In the genomic region with DNA sequence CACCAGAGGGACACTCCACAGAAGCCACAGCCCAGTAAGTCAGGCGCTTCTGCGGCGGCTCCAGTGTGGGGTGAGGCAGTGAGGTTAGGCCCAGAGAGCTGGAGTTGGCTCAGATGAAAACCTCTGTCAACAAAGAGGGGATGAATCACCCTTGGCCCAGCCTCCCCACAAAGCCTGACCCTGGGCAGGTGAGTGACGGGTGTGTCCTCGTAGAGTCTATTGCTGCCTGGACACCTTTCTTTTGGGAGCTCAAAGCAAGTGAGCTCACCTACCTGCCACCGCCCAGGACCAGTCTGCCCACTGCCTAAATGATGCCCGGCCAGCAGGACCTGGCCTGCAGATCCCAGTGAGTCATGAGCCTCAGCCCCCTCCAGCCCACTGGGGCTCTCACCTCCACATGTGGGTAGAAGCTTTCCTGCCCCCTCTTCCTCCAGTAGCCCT, we compare ENCODE assay signal across 14 cellular contexts. TPM values are rescaled to one million over a fixed set of nuclear protein-coding genes. Genes with fewer than 3 reads are reported as not detected.
A peak's percentile ranks its signal among the peaks of the same experiment; 100 is the strongest.
DNase-seq lines count a peak whose midpoint lies in the region; ATAC-seq and TF ChIP-seq lines count a peak whose summit lies in the region.
"Had no signal": no experiment of that assay in that cellular context is flagged by ENCODE, and none has a peak within 500 bp of the region (broad histone marks: within the 10 kb centered on the region; RNA-seq: fewer than 3 reads in every experiment).

No MANE protein-coding gene starts in this region.

- TF ChIP-seq CTCF in Caco-2 (IDR thresholded peaks at IDR 0.05; ENCODE audit: insufficient read depth in 1 of 2, low read depth in 1 of 2, low read length in 1 of 2, severe bottlenecking in 1 of 2, unreplicated experiment in 1 of 2) (no peak), IMR-90 (conservative IDR thresholded peaks at IDR 0.05; ENCODE audit: low read depth, low read length) (no peak), mammary epithelial cell (conservative IDR thresholded peaks at IDR 0.05 in 1 of 2, IDR thresholded peaks at IDR 0.05 in 1 of 2; ENCODE audit: extremely low read depth in 1 of 2, insufficient read depth in 1 of 2, low read depth in 1 of 2, low read length in 2 of 2) (no peak)

- peak; percentile 68 to 75 for DNase-seq in Caco-2
- DNase-seq in IMR-90 = no peak
- peak; percentile 95 for DNase-seq in mammary epithelial cell
- DNase-seq in neuronal stem cell (ENCODE audit: low spot score) = no peak
- no peak for DNase-seq in activated CD4-positive, CD25-positive, alpha-beta regulatory T cell (lab: John Stamatoyannopoulos, UW)
- no peak for DNase-seq in OCI-M1 (lab: John Stamatoyannopoulos, UW)
- no peak for DNase-seq in activated CD4-positive, alpha-beta T cell treated with anti-CD3 and anti-CD28 coated beads, Interleukin-2, amount 10 ng/mL, durations not matched to agents 24 days and 14 days
- DNase-seq in NCI-H187 treated with DMSO at 0.1 percent for 48 hours (lab: John Stamatoyannopoulos, UW) = no peak
- DNase-seq: NCI-H1092 treated with DMSO at 0.1 percent for 48 hours; NCI-H69; stimulated activated CD8-positive, alpha-beta memory T cell treated with anti-CD3 and anti-CD28 coated beads, Interleukin-4, amount 100 ng/mL, for 48 hours had no signal

- no peaks in the 10 kb centered on the region for H3K27me3 ChIP-seq in Caco-2 (replicated peaks; ENCODE audit: control insufficient read depth, insufficient read depth, low read length)
- no peaks in the 10 kb centered on the region for H3K27me3 ChIP-seq in IMR-90 (ENCODE audit: control insufficient read depth, insufficient read depth, low read length)
- H3K27me3 ChIP-seq in mammary epithelial cell (ENCODE audit: insufficient read depth, low read length) = no peaks in the 10 kb centered on the region
- H3K27me3 ChIP-seq in neuronal stem cell (ENCODE audit: control insufficient read depth in 3 of 3, insufficient read depth in 3 of 3, low read depth in 1 of 3, low read length in 3 of 3) = peaks cover 0 to 37% (median 0%) of the 10 kb centered on the region in 3 experiments

- TF ChIP-seq RAD21 in IMR-90 (IDR thresholded peaks at IDR 0.05; ENCODE audit: low read length) = no peak

- H2BK15ac ChIP-seq in IMR-90 (ENCODE audit: low read depth, low read length) (no peak overlapping the region), neuronal stem cell (ENCODE audit: low read length) (no peak overlapping the region)

- no peak overlapping the region for H3K4me3 ChIP-seq in Caco-2 (ENCODE audit: low read depth, low read length)
- no peak overlapping the region for H3K4me3 ChIP-seq in IMR-90 (ENCODE audit: insufficient read depth, low read depth, low read length)
- H3K4me3 ChIP-seq in mammary epithelial cell (replicated peaks in 1 of 3; ENCODE audit: insufficient read depth in 1 of 3, low read depth in 2 of 3, low read length in 3 of 3) = no peak overlapping the region
- H3K4me3 ChIP-seq in neuronal stem cell (ENCODE audit: low read length in 2 of 2) = no peak overlapping the region
- H3K4me3 ChIP-seq: psoas muscle had no signal

- no peaks in the 10 kb centered on the region for H3K27me3 Mint-ChIP-seq in Caco-2 (ENCODE audit: insufficient read depth, unreplicated experiment)
- H3K27me3 Mint-ChIP-seq in activated CD4-positive, alpha-beta T cell treated with anti-CD3 and anti-CD28 coated beads, Interleukin-2, amount 10 ng/mL, durations not matched to agents 24 days and 14 days = peaks cover 14% of the 10 kb centered on the region
- H3K27me3 Mint-ChIP-seq: activated naive CD8-positive, alpha-beta T cell had no signal

- H2BK5ac ChIP-seq in IMR-90 (ENCODE audit: low read depth, low read length, poor library complexity, severe bottlenecking) (no peak overlapping the region), neuronal stem cell (ENCODE audit: low read length) (no peak overlapping the region)

- dilution Hi-C loops in IMR-90 (cut with HindIII; ENCODE audit: low sequenced_read_pairs, unreplicated experiment) (no loop called here), mammary epithelial cell (cut with HindIII; ENCODE audit: low sequenced_read_pairs) (loop anchor here (5.0 kb wide), 2 partner anchors 72 to 122 kb away; a partner anchor contains a TSS)

- H3K4me1 ChIP-seq in Caco-2 (peaks cover 21% of the 10 kb centered on the region), IMR-90 (ENCODE audit: control insufficient read depth, insufficient read depth, low read length) (peaks cover 11% of the 10 kb centered on the region), mammary epithelial cell (ENCODE audit: insufficient read depth, low read length) (peaks cover 29% of the 10 kb centered on the region), neuronal stem cell (ENCODE audit: control insufficient read depth in 2 of 2, insufficient read depth in 1 of 2, low read depth in 1 of 2, low read length in 2 of 2) (peaks cover 5 to 9% of the 10 kb centered on the region in 2 donors)

- CTCF ChIA-PET in Caco-2 (lab: Charles Lee) = interaction anchor here (0.9 kb wide), 1 partner anchor 38 kb away, joined by 4 read pairs; no protein-coding TSS in a partner anchor
- CTCF ChIA-PET in IMR-90 (lab: Yijun Ruan, JAX) = no interaction called here
- CTCF ChIA-PET in mammary epithelial cell (lab: Charles Lee; ENCODE audit: low non-redundant PET) = no interaction called here

- H2BK120ac ChIP-seq in IMR-90 (ENCODE audit: low read depth, low read length) = no peak overlapping the region
- H2BK120ac ChIP-seq in neuronal stem cell (ENCODE audit: low read depth, low read length) = no peak overlapping the region

- H2AK5ac ChIP-seq in IMR-90 (ENCODE audit: low read depth, low read length) (no peak overlapping the region), neuronal stem cell (ENCODE audit: low read depth, low read length) (peak overlapping the region; percentile 81)

- H4K20me1 ChIP-seq in IMR-90 (ENCODE audit: insufficient read depth, low read length) (no peaks in the 10 kb centered on the region), mammary epithelial cell (ENCODE audit: insufficient read depth, low read length) (no peaks in the 10 kb centered on the region)

- ATAC-seq in IMR-90 (ENCODE audit: low read depth) = no peak
- ATAC-seq: psoas muscle had no signal

- H3K9me1 ChIP-seq in IMR-90 (ENCODE audit: insufficient read depth, low read length) = no peaks in the 10 kb centered on the region

- H3K36me3 Mint-ChIP-seq in Caco-2 (ENCODE audit: insufficient read depth, unreplicated experiment) = peaks cover 54% of the 10 kb centered on the region
- H3K36me3 Mint-ChIP-seq in activated CD4-positive, alpha-beta T cell treated with anti-CD3 and anti-CD28 coated beads, Interleukin-2, amount 10 ng/mL, durations not matched to agents 24 days and 14 days (ENCODE audit: low read depth) = no peaks in the 10 kb centered on the region
- H3K36me3 Mint-ChIP-seq: activated naive CD8-positive, alpha-beta T cell had no signal

- H3K79me1 ChIP-seq in IMR-90 (ENCODE audit: low read depth in 1 of 2, low read length in 2 of 2) = no peaks in the 10 kb centered on the region
- H3K79me1 ChIP-seq in neuronal stem cell (ENCODE audit: low read depth, low read length) = peaks cover 3% of the 10 kb centered on the region

- in situ Hi-C loops in IMR-90 (cut with MboI; ENCODE audit: low sequenced_read_pairs) (no loop called here), mammary epithelial cell (cut with MboI; ENCODE audit: low sequenced_read_pairs in 2 of 2) (no loop called here)

- H3K4me3 Mint-ChIP-seq in Caco-2 (ENCODE audit: unreplicated experiment) = peak overlapping the region; percentile 49
- H3K4me3 Mint-ChIP-seq in activated CD4-positive, alpha-beta T cell treated with anti-CD3 and anti-CD28 coated beads, Interleukin-2, amount 10 ng/mL, durations not matched to agents 24 days and 14 days = no peak overlapping the region
- H3K4me3 Mint-ChIP-seq: activated naive CD8-positive, alpha-beta T cell had no signal

- BruUV-seq in Caco-2 (replicated peaks; lab: Mats Ljungman, UMichigan) (TSS peak; percentile 26), IMR-90 (replicated peaks; lab: Mats Ljungman, UMichigan) (TSS peak; percentile 57), mammary epithelial cell (replicated peaks; lab: Mats Ljungman, UMichigan) (no TSS peak)

- TF ChIP-seq POLR2A in IMR-90 (IDR thresholded peaks at IDR 0.05; ENCODE audit: low read depth, low read length) = no peak

- H3K23ac ChIP-seq in IMR-90 (ENCODE audit: low read depth, low read length) (no peak overlapping the region), neuronal stem cell (ENCODE audit: low read depth, low read length, poor library complexity) (peak overlapping the region; percentile 65)

- no peaks in the 10 kb centered on the region for H3K9me3 ChIP-seq in Caco-2
- H3K9me3 ChIP-seq in IMR-90 (ENCODE audit: control insufficient read depth, insufficient read depth, low read length) = no peaks in the 10 kb centered on the region
- no peaks in the 10 kb centered on the region for H3K9me3 ChIP-seq in mammary epithelial cell (replicated peaks; ENCODE audit: insufficient read depth, low read length)
- H3K9me3 ChIP-seq in neuronal stem cell (replicated peaks in 1 of 2; ENCODE audit: control insufficient read depth in 2 of 2, insufficient read depth in 1 of 2, low read depth in 1 of 2, low read length in 2 of 2) = no peaks in the 10 kb centered on the region
- H3K9me3 ChIP-seq: psoas muscle had no signal

- H4K8ac ChIP-seq in IMR-90 (ENCODE audit: low read depth in 2 of 2, low read length in 2 of 2) (no peak overlapping the region), neuronal stem cell (ENCODE audit: low read depth, low read length) (no peak overlapping the region)

- H3K9ac ChIP-seq in IMR-90 (ENCODE audit: low read depth, low read length) (no peak overlapping the region), mammary epithelial cell (ENCODE audit: insufficient read depth, low read length) (no peak overlapping the region), neuronal stem cell (ENCODE audit: low read depth, low read length, poor library complexity) (peak overlapping the region; percentile 50)

- H2BK12ac ChIP-seq in neuronal stem cell (ENCODE audit: low read length) = no peak overlapping the region

- no peak overlapping the region for H3K4ac ChIP-seq in IMR-90 (ENCODE audit: low read depth, low read length)
- H3K4ac ChIP-seq in neuronal stem cell (ENCODE audit: low read length) = peak overlapping the region; percentile 66

- H2AK9ac ChIP-seq in IMR-90 (replicated peaks; ENCODE audit: low read depth, low read length, poor library complexity) = no peak overlapping the region

- no peak overlapping the region for H2BK20ac ChIP-seq in IMR-90 (ENCODE audit: low read depth, low read length)

- WGBS in IMR-90 (ENCODE audit: extremely low coverage in 2 of 2, insufficient read length in 1 of 2), 2 experiments = no CpG with 5 or more reads among the region's 7 CpGs
- 4% methylated on average over 7 of the region's 7 CpGs for WGBS in mammary epithelial cell (ENCODE audit: low coverage, missing lambda C conversion rate)
- no CpG with 5 or more reads among the region's 7 CpGs for WGBS in neuronal stem cell (ENCODE audit: extremely low coverage in 2 of 2, insufficient read length in 2 of 2, insufficient replicate concordance in 1 of 2), 2 donors

- H3K9me3 Mint-ChIP-seq in Caco-2 (ENCODE audit: unreplicated experiment) = no peaks in the 10 kb centered on the region
- no peaks in the 10 kb centered on the region for H3K9me3 Mint-ChIP-seq in activated CD4-positive, alpha-beta T cell treated with anti-CD3 and anti-CD28 coated beads, Interleukin-2, amount 10 ng/mL, durations not matched to agents 24 days and 14 days

- H2AFZ ChIP-seq in IMR-90 (replicated peaks; ENCODE audit: low read length, poor library complexity) (no peak overlapping the region), mammary epithelial cell (ENCODE audit: low read depth, low read length) (peak overlapping the region; percentile 30), neuronal stem cell (ENCODE audit: low read length) (no peak overlapping the region)

- no peak overlapping the region for H3K27ac ChIP-seq in IMR-90 (ENCODE audit: insufficient read depth, low read length)
- H3K27ac ChIP-seq in mammary epithelial cell (ENCODE audit: insufficient read depth, low read depth, low read length) = peak overlapping the region; percentile 45
- no peak overlapping the region for H3K27ac ChIP-seq in neuronal stem cell (replicated peaks; ENCODE audit: low read length)
- H3K27ac ChIP-seq: psoas muscle had no signal

- no peak overlapping the region for H3K4me2 ChIP-seq in IMR-90 (ENCODE audit: low read depth, low read length)
- peak overlapping the region; percentile 9 for H3K4me2 ChIP-seq in mammary epithelial cell (ENCODE audit: insufficient read depth, low read depth, low read length)
- no peak overlapping the region for H3K4me2 ChIP-seq in neuronal stem cell (ENCODE audit: insufficient read depth, low read length, poor library complexity, severe bottlenecking)

- H3K4me1 Mint-ChIP-seq in Caco-2 (ENCODE audit: low read depth, unreplicated experiment) = peaks cover 21% of the 10 kb centered on the region
- peaks cover 4% of the 10 kb centered on the region for H3K4me1 Mint-ChIP-seq in activated CD4-positive, alpha-beta T cell treated with anti-CD3 and anti-CD28 coated beads, Interleukin-2, amount 10 ng/mL, durations not matched to agents 24 days and 14 days

- POLR2A ChIA-PET in Caco-2 (lab: Charles Lee) = no interaction called here
- POLR2A ChIA-PET in IMR-90 (lab: Charles Lee; ENCODE audit: unreplicated experiment) = no interaction called here

- no peak overlapping the region for H3K56ac ChIP-seq in IMR-90 (ENCODE audit: extremely low read depth, insufficient read depth, low read length)

- no peak overlapping the region for H4K5ac ChIP-seq in IMR-90 (ENCODE audit: low read depth, low read length)

- H3K18ac ChIP-seq in IMR-90 (ENCODE audit: low read depth, low read length) = no peak overlapping the region
- H3K18ac ChIP-seq in neuronal stem cell (ENCODE audit: low read length) = peak overlapping the region; percentile 18

- intact Hi-C loops in Caco-2 (cut with micrococcal nuclease; ENCODE audit: unreplicated experiment) = no loop called here
- intact Hi-C loops in IMR-90 (cut with micrococcal nuclease) = no loop called here
- intact Hi-C loops in mammary epithelial cell (cut with micrococcal nuclease) = loop anchor here (2.0 kb wide), 1 partner anchor 21 kb away; no protein-coding TSS in a partner anchor
- intact Hi-C loops in activated CD4-positive, alpha-beta T cell treated with anti-CD3 and anti-CD28 coated beads, Interleukin-2, amount 10 ng/mL, durations not matched to agents 24 days and 14 days (cut with micrococcal nuclease) = no loop called here

- H3K79me2 ChIP-seq in mammary epithelial cell (ENCODE audit: insufficient read depth, low read length) = no peaks in the 10 kb centered on the region

- H3K27ac Mint-ChIP-seq in Caco-2 (ENCODE audit: unreplicated experiment) = peak overlapping the region; percentile 85
- no peak overlapping the region for H3K27ac Mint-ChIP-seq in activated CD4-positive, alpha-beta T cell treated with anti-CD3 and anti-CD28 coated beads, Interleukin-2, amount 10 ng/mL, durations not matched to agents 24 days and 14 days
- H3K27ac Mint-ChIP-seq: activated naive CD8-positive, alpha-beta T cell had no signal

- no peak overlapping the region for H4K91ac ChIP-seq in IMR-90 (ENCODE audit: insufficient read depth, low read depth, low read length)
- H4K91ac ChIP-seq in neuronal stem cell (ENCODE audit: low read depth, low read length, poor library complexity) = no peak overlapping the region

- H3K14ac ChIP-seq in IMR-90 (replicated peaks; ENCODE audit: low read depth, low read length) (no peak overlapping the region), neuronal stem cell (ENCODE audit: low read length) (no peak overlapping the region)

- H3K36me3 ChIP-seq in Caco-2 (ENCODE audit: control insufficient read depth, insufficient read depth, low read length) (peaks cover 10% of the 10 kb centered on the region), IMR-90 (ENCODE audit: control insufficient read depth, insufficient read depth, low read length) (peaks cover 23% of the 10 kb centered on the region; the same call in 1 of the 2 replicates), mammary epithelial cell (ENCODE audit: insufficient read depth, low read length) (no peaks in the 10 kb centered on the region), neuronal stem cell (replicated peaks in 1 of 2; ENCODE audit: control insufficient read depth in 2 of 2, insufficient read depth in 2 of 2, low read length in 2 of 2) (no peaks in the 10 kb centered on the region)

RNA-seq across cellular contexts. Expression of a gene that starts 24.9 kb away (rescaled TPM):
- total RNA-seq in Caco-2 (2022) (64.2 and 64.6 TPM in 2 replicates), IMR-90 (2012; rRNA removed) (3.1 and 3.4 TPM in 2 replicates), mammary epithelial cell (1 to 10 TPM; 3.5 to 4.1 TPM)
- polyA plus RNA-seq in IMR-90 (2012; rRNA removed) (23.0 and 26.2 TPM in 2 replicates), mammary epithelial cell (3.9 TPM)
- 14.9 and 31.6 TPM in 2 replicates for polyA plus RNA-seq in IMR-90 (2012; cell fraction: cytosol; rRNA removed)
- 11.1 and 18.7 TPM in 2 replicates for polyA plus RNA-seq in IMR-90 (2012; cell fraction: nucleus; rRNA removed; ENCODE audit: low replicate concordance)
- 0.57 TPM for polyA minus RNA-seq in mammary epithelial cell
- polyA plus RNA-seq in neuronal stem cell (2013, experiment 1 of 2) = 35.6 TPM
- 34.0 TPM for polyA plus RNA-seq in neuronal stem cell (2013, experiment 2 of 2)
- total RNA-seq in activated CD4-positive, alpha-beta T cell treated with anti-CD3 and anti-CD28 coated beads, Interleukin-2, amount 10 ng/mL, durations not matched to agents 24 days and 14 days = 0.38 TPM in 1 of 2 replicates, not detected in the other

RNA-seq across cellular contexts. Expression of a gene that starts 33.0 kb away (rescaled TPM):
- total RNA-seq in Caco-2 (2022) (not detected in 2 replicates), IMR-90 (2012; rRNA removed) (not detected in 2 replicates), mammary epithelial cell (not detected)
- polyA plus RNA-seq in IMR-90 (2012; rRNA removed) (not detected in 2 replicates), mammary epithelial cell (not detected)
- polyA plus RNA-seq in IMR-90 (2012; cell fraction: cytosol; rRNA removed) = not detected in 2 replicates
- polyA plus RNA-seq in IMR-90 (2012; cell fraction: nucleus; rRNA removed; ENCODE audit: low replicate concordance) = 0.03 TPM in 1 of 2 replicates, not detected in the other
- not detected for polyA minus RNA-seq in mammary epithelial cell
- polyA plus RNA-seq in neuronal stem cell (2013, experiment 1 of 2) = not detected
- 0.01 TPM for polyA plus RNA-seq in neuronal stem cell (2013, experiment 2 of 2)
- not detected in 2 replicates for total RNA-seq in activated CD4-positive, alpha-beta T cell treated with anti-CD3 and anti-CD28 coated beads, Interleukin-2, amount 10 ng/mL, durations not matched to agents 24 days and 14 days
- total RNA-seq: H1, psoas muscle had no signal
- polyA plus RNA-seq: psoas muscle had no signal

Comparison
In these comparisons a context has a peak if more than half of its experiments do, and no peak if none do; other contexts are left out.
1. DNase-seq: peak in Caco-2 (2 of 2) and mammary epithelial cell (single experiment); none in IMR-90 (single experiment), neuronal stem cell (single experiment), activated CD4-positive, CD25-positive, alpha-beta regulatory T cell (0 of 4), OCI-M1 (single experiment), activated CD4-positive, alpha-beta T cell treated with anti-CD3 and anti-CD28 coated beads, Interleukin-2, amount 10 ng/mL, durations not matched to agents 24 days and 14 days (single experiment) and NCI-H187 treated with DMSO at 0.1 percent for 48 hours (single experiment).
2. RNA of a gene that starts 24.9 kb away (total RNA-seq): 64.2 to 64.6 TPM in Caco-2; 3.5 to 4.1 TPM in mammary epithelial cell, 3.1 to 3.4 TPM in IMR-90 and 0.38 TPM in activated CD4-positive, alpha-beta T cell treated with anti-CD3 and anti-CD28 coated beads, Interleukin-2, amount 10 ng/mL, durations not matched to agents 24 days and 14 days; every median in the first group is over 10 times any median in the second.